Comparison of ENCODE assay signal across 9 cellular contexts in genomic region chr5:66596791-66597757, GRCh38. TPM values are rescaled to one million over a fixed set of nuclear protein-coding genes. Genes with fewer than 3 reads are reported as not detected.
DNase-seq lines count a peak whose midpoint lies in the region; ATAC-seq, FAIRE-seq and TF ChIP-seq lines count a peak whose summit lies in the region.
"Had no signal": no experiment of that assay in that cellular context is flagged by ENCODE, and none has a peak within 500 bp of the region (broad histone marks: within the 10 kb centered on the region; RNA-seq: fewer than 3 reads in every experiment).

No MANE protein-coding gene starts in this region.

- H3K36me3 ChIP-seq in iPS-15b (ENCODE audit: control insufficient read depth, insufficient read depth, low read length) = no peaks in the 10 kb centered on the region
- H3K36me3 ChIP-seq in sigmoid colon = no peaks in the 10 kb centered on the region

- TF ChIP-seq CTCF in astrocyte of the cerebellum (IDR thresholded peaks at IDR 0.05; ENCODE audit: low read depth, low read length, missing control alignments) = no peak
- TF ChIP-seq CTCF in sigmoid colon (IDR thresholded peaks at IDR 0.05) = no peak

- H3K4me1 ChIP-seq in iPS-15b (ENCODE audit: control insufficient read depth, insufficient read depth, low read length) (no peaks in the 10 kb centered on the region), sigmoid colon (peaks cover 2 to 23% (median 15%) of the 10 kb centered on the region in 4 donors)

- H3K9me3 ChIP-seq in iPS-15b (ENCODE audit: control insufficient read depth, insufficient read depth, low read length) (no peaks in the 10 kb centered on the region), sigmoid colon (no peaks in the 10 kb centered on the region)

- no peak for TF ChIP-seq POLR2A in sigmoid colon (IDR thresholded peaks at IDR 0.05)

- in situ Hi-C loops in astrocyte of the cerebellum (cut with HindIII; ENCODE audit: low sequenced_read_pairs) = no loop called here

- peak; percentile 16 for ATAC-seq in HG02623 (IDR thresholded peaks at IDR 0.05; ENCODE audit: unreplicated experiment)

- H3K27ac ChIP-seq in sigmoid colon = peak overlapping the region in 2 of 4 donors; percentile 29 to 59

- intact Hi-C loops in sigmoid colon (cut with DNase I) = loop anchor here (5.0 kb wide), 1 partner anchor 425 kb away; no protein-coding TSS in a partner anchor

- peaks cover 53% of the 10 kb centered on the region for H3K27me3 ChIP-seq in iPS-15b (ENCODE audit: control insufficient read depth, insufficient read depth, low read length)
- H3K27me3 ChIP-seq in sigmoid colon = peaks cover 0 to 50% (median 12%) of the 10 kb centered on the region in 3 donors

- DNase-seq in NCI-H2107 treated with DMSO at 0.1 percent for 48 hours (lab: John Stamatoyannopoulos, UW; ENCODE audit: unreplicated experiment) (peak; percentile 33), NCI-H2107 (lab: John Stamatoyannopoulos, UW) (no peak), NCI-H345 (lab: John Stamatoyannopoulos, UW) (peak; percentile 75), astrocyte of the cerebellum (ENCODE audit: low read depth) (no peak), sigmoid colon (no peak), GM19239 (ENCODE audit: insufficient read length, low spot score) (no peak)

- no peak for TF ChIP-seq EP300 in sigmoid colon (IDR thresholded peaks at IDR 0.05)

- no peak for FAIRE-seq in GM19239 (lab: Jason Lieb, UNC)
- FAIRE-seq: G401.6 had no signal

- H3K9ac ChIP-seq in iPS-15b (ENCODE audit: low read depth, low read length) = no peak overlapping the region

- 1% methylated on average over 76 of the region's 76 CpGs for WGBS in sigmoid colon, 2 donors

- H3K4me3 ChIP-seq in astrocyte of the cerebellum (ENCODE audit: low read depth, low read length) = peak overlapping the region; percentile 65
- H3K4me3 ChIP-seq in iPS-15b (ENCODE audit: low read depth, low read length) = peak overlapping the region; percentile 77
- H3K4me3 ChIP-seq in sigmoid colon = peak overlapping the region; percentile 50 to 70 (median 58)

RNA-seq across cellular contexts. Expression of gene MAST4, which starts 0.9 kb away (rescaled TPM):
- 10 to 100 TPM; 15.7 to 30.7 (median 24.0) TPM for total RNA-seq in sigmoid colon
- polyA plus RNA-seq in sigmoid colon = 1 to 10 TPM; 1.6 to 5.9 (median 1.8) TPM

Comparison
In these comparisons a context has a peak if more than half of its experiments do, and no peak if none do; other contexts are left out.
1. DNase-seq: peak in NCI-H2107 treated with DMSO at 0.1 percent for 48 hours (single experiment) and NCI-H345 (single experiment); none in NCI-H2107 (single experiment), astrocyte of the cerebellum (single experiment), sigmoid colon (single experiment) and GM19239 (single experiment).
2. Peak in every context shown above with its lines, with median percentiles within 50 percentile points of each other: H3K4me3 ChIP-seq.